In genomic region chr10:37857287-37858211, GRCh38 we compare ENCODE assay signal across 8 cellular contexts.
DNase-seq lines count a peak whose midpoint lies in the region; ATAC-seq and TF ChIP-seq lines count a peak whose summit lies in the region.

Gene ZNF248, minus strand, starts transcription at chr10:37857610. Its CDS starts 1,300 bp downstream, at chr10:37856310.

- peak; percentile 96 for DNase-seq in AG10803 (ENCODE audit: low read depth)
- DNase-seq in NCI-H345 treated with DMSO at 0.1 percent for 48 hours (lab: John Stamatoyannopoulos, UW; ENCODE audit: unreplicated experiment) = peak; percentile 76
- DNase-seq in cerebellar cortex (ENCODE audit: low spot score) = peak; percentile 98
- DNase-seq in kidney glomerular epithelial cell (lab: John Stamatoyannopoulos, UW) = peak; percentile 87
- DNase-seq in stimulated activated CD4-positive, alpha-beta T cell treated with anti-CD3 and anti-CD28 coated beads, Interleukin-1b, Interleukin-23, amount 100 ng/mL, for 4 hours (ENCODE audit: low read depth in 2 of 2) = peak; percentile 91 to 93

- TF ChIP-seq CTCF in AG10803 (conservative IDR thresholded peaks at IDR 0.05; ENCODE audit: low read length) = peak; percentile 14

- ATAC-seq in GM19035 (IDR thresholded peaks at IDR 0.05; ENCODE audit: unreplicated experiment) (peak; percentile 93), HG03342 (IDR thresholded peaks at IDR 0.05; ENCODE audit: unreplicated experiment) (peak; percentile 89)
- ATAC-seq in activated CD4-positive, CD25-positive, alpha-beta regulatory T cell treated with anti-CD3 and anti-CD28 coated beads, Interleukin-2, amount 50 U/mL, for 24 hours = peak; percentile 93 to 96

- H3K4me3 ChIP-seq in AG10803 (ENCODE audit: low read length) = peak within 1 kb of the TSS; percentile 70

Comparison
In these comparisons a context has a peak if more than half of its experiments do, and no peak if none do; other contexts are left out.
1. Peak in every context shown above with its lines: DNase-seq, ATAC-seq and H3K4me3 ChIP-seq.